In the genomic region with DNA sequence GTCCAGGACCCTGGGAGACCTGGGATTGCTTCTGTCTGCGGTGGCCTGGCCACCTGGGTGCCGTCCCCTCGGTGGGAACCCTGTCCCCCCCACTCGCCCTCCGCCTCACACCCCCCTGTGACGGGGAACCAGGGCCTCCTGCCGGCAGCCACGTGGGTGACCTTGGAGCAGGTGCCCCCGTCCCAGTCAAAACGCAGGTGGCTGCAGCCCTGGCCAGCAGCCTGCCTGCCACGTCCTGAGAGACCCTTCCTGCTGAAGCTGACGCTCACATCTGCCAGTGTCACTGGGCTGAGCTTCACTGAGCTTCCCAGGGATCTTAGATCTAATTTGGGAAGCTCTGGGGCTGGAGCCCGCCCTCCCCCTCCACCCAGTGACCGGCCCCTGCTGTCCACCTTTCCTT, we compare ENCODE assay signal across 10 cellular contexts. TPM values are rescaled to one million over a fixed set of nuclear protein-coding genes. Genes with fewer than 3 reads are reported as not detected.
"Had no signal": no experiment of that assay in that cellular context is flagged by ENCODE, and none has a peak within 500 bp of the region (broad histone marks: within the 10 kb centered on the region; RNA-seq: fewer than 3 reads in every experiment).

No MANE protein-coding gene starts in this region.

RNA-seq across cellular contexts. Expression of a gene that starts 1.6 kb away (rescaled TPM):
- total RNA-seq: naive thymus-derived CD4-positive, alpha-beta T cell; occipital lobe; osteoblast; prostate gland; pulmonary artery endothelial cell; right atrium auricular region; smooth muscle cell; urinary bladder had no signal
- polyA plus RNA-seq: naive thymus-derived CD4-positive, alpha-beta T cell; smooth muscle cell; spleen had no signal

RNA-seq across cellular contexts. Expression of a gene that starts 3.3 kb away (rescaled TPM):
- total RNA-seq: occipital lobe, osteoblast, pulmonary artery endothelial cell, smooth muscle cell had no signal
- polyA plus RNA-seq: naive thymus-derived CD4-positive, alpha-beta T cell; smooth muscle cell had no signal

RNA-seq across cellular contexts. Expression of a gene that starts 13.8 kb away (rescaled TPM):
- total RNA-seq: occipital lobe, osteoblast, pulmonary artery endothelial cell, smooth muscle cell had no signal
- polyA plus RNA-seq: naive thymus-derived CD4-positive, alpha-beta T cell; smooth muscle cell had no signal

RNA-seq across cellular contexts. Expression of a gene that starts 29.2 kb away (rescaled TPM):
- total RNA-seq: naive thymus-derived CD4-positive, alpha-beta T cell; occipital lobe; osteoblast; pulmonary artery endothelial cell; right lobe of liver; smooth muscle cell had no signal
- polyA plus RNA-seq: naive thymus-derived CD4-positive, alpha-beta T cell; smooth muscle cell had no signal
